Comparison of ENCODE assay signal across 9 cellular contexts in genomic region chr19:57820599-57820998, GRCh38. TPM values are rescaled to one million over a fixed set of nuclear protein-coding genes. Genes with fewer than 3 reads are reported as not detected.
DNase-seq lines count a peak whose midpoint lies in the region; ATAC-seq and TF ChIP-seq lines count a peak whose summit lies in the region.
"Had no signal": no experiment of that assay in that cellular context is flagged by ENCODE, and none has a peak within 500 bp of the region (broad histone marks: within the 10 kb centered on the region; RNA-seq: fewer than 3 reads in every experiment).

No MANE protein-coding gene starts in this region.

- H3K9me3 ChIP-seq in stomach smooth muscle (ENCODE audit: control insufficient read depth in 2 of 2, low read length in 2 of 2), result no peaks in the 10 kb centered on the region

- H3K27ac ChIP-seq in stomach smooth muscle (ENCODE audit: low read length), result no peak overlapping the region

- peaks cover 44% of the 10 kb centered on the region for H3K4me1 Mint-ChIP-seq in activated CD4-positive, alpha-beta T cell treated with anti-CD3 and anti-CD28 coated beads for 36 hours
- H3K4me1 Mint-ChIP-seq in activated T-helper 2 cell treated with anti-CD3 and anti-CD28 coated beads, Interferon-gamma antibody, Interleukin-2, Interleukin-4, amounts not matched to agents 10 μg/mL and 5 μg/mL and 100 μg/mL, durations not matched to agents 14 hours and 24 hours and 36 hours (ENCODE audit: low read depth), result peaks cover 32% of the 10 kb centered on the region
- peaks cover 40 to 62% of the 10 kb centered on the region in 2 donors for H3K4me1 Mint-ChIP-seq in immature natural killer cell

- H3K9ac ChIP-seq in stomach smooth muscle (ENCODE audit: low read length in 2 of 2), result peak overlapping the region; percentile 92 to 97

- peaks cover 39% of the 10 kb centered on the region for H3K36me3 Mint-ChIP-seq in activated CD4-positive, alpha-beta T cell treated with anti-CD3 and anti-CD28 coated beads for 36 hours (ENCODE audit: low read depth)
- peaks cover 55% of the 10 kb centered on the region for H3K36me3 Mint-ChIP-seq in activated T-helper 2 cell treated with anti-CD3 and anti-CD28 coated beads, Interferon-gamma antibody, Interleukin-2, Interleukin-4, amounts not matched to agents 10 μg/mL and 5 μg/mL and 100 μg/mL, durations not matched to agents 14 hours and 24 hours and 36 hours (ENCODE audit: low read depth)
- peaks cover 0 to 5% (median 4%) of the 10 kb centered on the region in 3 donors for H3K36me3 Mint-ChIP-seq in immature natural killer cell

- no peak for TF ChIP-seq POLR2A in erythroblast (IDR thresholded peaks at IDR 0.05; ENCODE audit: low read length)

- no peak for DNase-seq in activated CD4-positive, alpha-beta T cell treated with anti-CD3 and anti-CD28 coated beads for 36 hours
- no peak for DNase-seq in activated CD4-positive, alpha-beta T cell treated with anti-CD3 and anti-CD28 coated beads, Interleukin-2, amount 50 U/mL, for 48 hours
- no peak for DNase-seq in activated T-helper 2 cell treated with anti-CD3 and anti-CD28 coated beads, Interferon-gamma antibody, Interleukin-2, Interleukin-4, amounts not matched to agents 10 μg/mL and 5 μg/mL and 100 μg/mL, durations not matched to agents 14 hours and 24 hours and 36 hours (ENCODE audit: low spot score)
- DNase-seq in immature natural killer cell (no peak), erythroblast (lab: John Stamatoyannopoulos, UW) (no peak)
- no peak for DNase-seq in stimulated activated CD4-positive, alpha-beta T cell treated with anti-CD3 and anti-CD28 coated beads, Interleukin-2, amount 100 ng/mL, for 24 hours
- DNase-seq: C1 segment of cervical spinal cord had no signal

- peaks cover 7% of the 10 kb centered on the region for H3K4me1 ChIP-seq in stomach smooth muscle (ENCODE audit: control insufficient read depth, insufficient read depth, low read length)

- H3K4me3 Mint-ChIP-seq in activated CD4-positive, alpha-beta T cell treated with anti-CD3 and anti-CD28 coated beads for 36 hours, result peak overlapping the region; percentile 97
- peak overlapping the region; percentile 95 for H3K4me3 Mint-ChIP-seq in activated T-helper 2 cell treated with anti-CD3 and anti-CD28 coated beads, Interferon-gamma antibody, Interleukin-2, Interleukin-4, amounts not matched to agents 10 μg/mL and 5 μg/mL and 100 μg/mL, durations not matched to agents 14 hours and 24 hours and 36 hours (ENCODE audit: low read depth)
- peak overlapping the region; percentile 90 to 99 (median 97) for H3K4me3 Mint-ChIP-seq in immature natural killer cell

- H3K27me3 Mint-ChIP-seq in activated CD4-positive, alpha-beta T cell treated with anti-CD3 and anti-CD28 coated beads for 36 hours, result no peaks in the 10 kb centered on the region
- H3K27me3 Mint-ChIP-seq in activated T-helper 2 cell treated with anti-CD3 and anti-CD28 coated beads, Interferon-gamma antibody, Interleukin-2, Interleukin-4, amounts not matched to agents 10 μg/mL and 5 μg/mL and 100 μg/mL, durations not matched to agents 14 hours and 24 hours and 36 hours (ENCODE audit: low read depth), result no peaks in the 10 kb centered on the region
- H3K27me3 Mint-ChIP-seq in immature natural killer cell (ENCODE audit: low read depth in 3 of 3), result peaks cover 0 to 3% (median 0%) of the 10 kb centered on the region in 3 donors

- H3K36me3 ChIP-seq in stomach smooth muscle (ENCODE audit: control insufficient read depth in 2 of 2, insufficient read depth in 2 of 2, low read length in 2 of 2), result peaks cover 0 to 2% of the 10 kb centered on the region in 2 donors

- peak overlapping the region; percentile 94 for H3K27ac Mint-ChIP-seq in activated CD4-positive, alpha-beta T cell treated with anti-CD3 and anti-CD28 coated beads for 36 hours
- H3K27ac Mint-ChIP-seq in activated T-helper 2 cell treated with anti-CD3 and anti-CD28 coated beads, Interferon-gamma antibody, Interleukin-2, Interleukin-4, amounts not matched to agents 10 μg/mL and 5 μg/mL and 100 μg/mL, durations not matched to agents 14 hours and 24 hours and 36 hours, result peak overlapping the region; percentile 99
- peak overlapping the region; percentile 90 to 99 (median 98) for H3K27ac Mint-ChIP-seq in immature natural killer cell

- no peaks in the 10 kb centered on the region for H3K9me3 Mint-ChIP-seq in activated CD4-positive, alpha-beta T cell treated with anti-CD3 and anti-CD28 coated beads for 36 hours (ENCODE audit: low read depth)
- no peaks in the 10 kb centered on the region for H3K9me3 Mint-ChIP-seq in activated T-helper 2 cell treated with anti-CD3 and anti-CD28 coated beads, Interferon-gamma antibody, Interleukin-2, Interleukin-4, amounts not matched to agents 10 μg/mL and 5 μg/mL and 100 μg/mL, durations not matched to agents 14 hours and 24 hours and 36 hours
- H3K9me3 Mint-ChIP-seq in immature natural killer cell, result no peaks in the 10 kb centered on the region

- intact Hi-C loops in activated CD4-positive, alpha-beta T cell treated with anti-CD3 and anti-CD28 coated beads for 36 hours (cut with DNase I, micrococcal nuclease), result no loop called here
- intact Hi-C loops in activated T-helper 2 cell treated with anti-CD3 and anti-CD28 coated beads, Interferon-gamma antibody, Interleukin-2, Interleukin-4, amounts not matched to agents 10 μg/mL and 5 μg/mL and 100 μg/mL, durations not matched to agents 14 hours and 24 hours and 36 hours (cut with micrococcal nuclease), result no loop called here

- POLR2A ChIA-PET in activated CD4-positive, alpha-beta T cell treated with anti-CD3 and anti-CD28 coated beads for 36 hours (lab: Charles Lee), result no interaction called here

- ATAC-seq in activated CD4-positive, alpha-beta T cell treated with anti-CD3 and anti-CD28 coated beads for 36 hours, result no peak
- no peak for ATAC-seq in GM19463 (IDR thresholded peaks at IDR 0.05; ENCODE audit: unreplicated experiment)

- CTCF ChIA-PET in activated CD4-positive, alpha-beta T cell treated with anti-CD3 and anti-CD28 coated beads for 36 hours (lab: Charles Lee), result interaction anchor here (1.5 to 1.6 kb wide), 2 partner anchors 20 to 139 kb away, joined by 3 to 4 read pairs; partner anchors contain the start of gene ZNF551

- H3K4me3 ChIP-seq in stomach smooth muscle (ENCODE audit: low read length in 2 of 2), result peak overlapping the region; percentile 84 to 99

- no peaks in the 10 kb centered on the region for H3K27me3 ChIP-seq in stomach smooth muscle (ENCODE audit: control insufficient read depth in 1 of 2, insufficient read depth in 2 of 2, low read length in 2 of 2)

RNA-seq across cellular contexts. Expression of gene ZNF552, which starts 5.9 kb away (rescaled TPM):
- 1 to 10 TPM; 5.9 to 6.1 TPM for total RNA-seq in activated CD4-positive, alpha-beta T cell treated with anti-CD3 and anti-CD28 coated beads for 36 hours
- 7.2 and 8.5 TPM in 2 replicates for total RNA-seq in activated T-helper 2 cell treated with anti-CD3 and anti-CD28 coated beads, Interferon-gamma antibody, Interleukin-2, Interleukin-4, amounts not matched to agents 10 μg/mL and 5 μg/mL and 100 μg/mL, durations not matched to agents 14 hours and 24 hours and 36 hours
- polyA plus RNA-seq in immature natural killer cell, result 1 to 10 TPM; 4.4 to 6.7 (median 5.2) TPM

RNA-seq across cellular contexts. Expression of gene ZNF587B, which starts 9.5 kb away (rescaled TPM):
- 10 to 100 TPM; 16.8 to 18.2 TPM for total RNA-seq in activated CD4-positive, alpha-beta T cell treated with anti-CD3 and anti-CD28 coated beads for 36 hours
- total RNA-seq in activated T-helper 2 cell treated with anti-CD3 and anti-CD28 coated beads, Interferon-gamma antibody, Interleukin-2, Interleukin-4, amounts not matched to agents 10 μg/mL and 5 μg/mL and 100 μg/mL, durations not matched to agents 14 hours and 24 hours and 36 hours, result 20.8 and 21.3 TPM in 2 replicates
- 1 to 10 TPM in 2 of 3 donors, not detected in 1; 1.3 to 1.4 TPM for polyA plus RNA-seq in immature natural killer cell

RNA-seq across cellular contexts. Expression of gene ZNF587, which starts 29.1 kb away (rescaled TPM):
- total RNA-seq in activated CD4-positive, alpha-beta T cell treated with anti-CD3 and anti-CD28 coated beads for 36 hours, result 10 to 100 TPM; 20.1 to 22.9 TPM
- total RNA-seq in activated T-helper 2 cell treated with anti-CD3 and anti-CD28 coated beads, Interferon-gamma antibody, Interleukin-2, Interleukin-4, amounts not matched to agents 10 μg/mL and 5 μg/mL and 100 μg/mL, durations not matched to agents 14 hours and 24 hours and 36 hours, result 29.7 and 32.1 TPM in 2 replicates
- polyA plus RNA-seq in immature natural killer cell, result 1 to 10 TPM in 2 of 3 donors, not detected in 1; 1.9 to 8.1 TPM

RNA-seq across cellular contexts. Expression of gene ZNF586, which starts 51.1 kb away (rescaled TPM):
- total RNA-seq in activated CD4-positive, alpha-beta T cell treated with anti-CD3 and anti-CD28 coated beads for 36 hours, result 10 to 100 TPM; 20.3 to 20.5 TPM
- 11.4 and 13.4 TPM in 2 replicates for total RNA-seq in activated T-helper 2 cell treated with anti-CD3 and anti-CD28 coated beads, Interferon-gamma antibody, Interleukin-2, Interleukin-4, amounts not matched to agents 10 μg/mL and 5 μg/mL and 100 μg/mL, durations not matched to agents 14 hours and 24 hours and 36 hours
- 10 to 100 TPM in 2 of 3 donors, 1 to 10 TPM in 1; 8.1 to 14.6 (median 10.4) TPM for polyA plus RNA-seq in immature natural killer cell
